13 cellular contexts compared by ENCODE assay signal in the genomic region with DNA sequence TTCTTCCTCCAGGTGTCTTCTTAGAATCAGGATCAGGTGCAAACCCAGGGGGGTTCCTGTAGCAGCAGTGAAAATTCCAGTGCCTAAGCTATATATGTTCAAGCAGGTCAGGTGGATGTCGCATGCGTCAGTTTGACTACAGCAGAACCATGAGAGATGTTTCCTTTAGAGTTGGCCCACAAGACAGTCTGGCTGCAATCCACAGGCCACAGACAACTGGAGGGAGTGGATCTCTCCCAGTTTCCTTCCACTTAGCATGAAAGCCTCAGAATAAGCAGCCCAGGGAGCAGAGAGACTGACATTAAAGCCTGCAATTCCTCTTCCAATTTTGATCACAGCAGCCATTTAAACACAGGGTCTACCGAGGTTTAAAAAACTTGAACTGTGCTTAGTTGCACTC. TPM values are rescaled to one million over a fixed set of nuclear protein-coding genes. Genes with fewer than 3 reads are reported as not detected.
DNase-seq lines count a peak whose midpoint lies in the region; ATAC-seq and TF ChIP-seq lines count a peak whose summit lies in the region.
"Had no signal": no experiment of that assay in that cellular context is flagged by ENCODE, and none has a peak within 500 bp of the region (broad histone marks: within the 10 kb centered on the region; RNA-seq: fewer than 3 reads in every experiment).

No MANE protein-coding gene starts in this region.

- H3K4me3 ChIP-seq in astrocyte of the spinal cord (ENCODE audit: low read depth, low read length), result no peak overlapping the region
- H3K4me3 ChIP-seq in right cardiac atrium (ENCODE audit: low read length), result peak overlapping the region; percentile 42
- H3K4me3 ChIP-seq in smooth muscle cell, result no peak overlapping the region
- H3K4me3 ChIP-seq: HAP-1 had no signal

- H4K20me1 ChIP-seq in smooth muscle cell (ENCODE audit: low read depth), result no peaks in the 10 kb centered on the region

- DNase-seq in GM04504 (ENCODE audit: low read depth) (peak; percentile 60), astrocyte of the spinal cord (ENCODE audit: low read depth, low spot score) (peak; percentile 54), right cardiac atrium (peak in 2 of 3 donors; percentile 27 to 59), smooth muscle cell (lab: John Stamatoyannopoulos, UW; ENCODE audit: unreplicated experiment) (no peak)
- no peak for DNase-seq in effector memory CD8-positive, alpha-beta T cell
- no peak for DNase-seq in stimulated activated CD8-positive, alpha-beta memory T cell treated with anti-CD3 and anti-CD28 coated beads, Interleukin-4, amount 100 ng/mL, for 48 hours
- no peak for DNase-seq in T-helper 2 cell treated with Interferon-gamma antibody and Interleukin-4, amounts not matched to agents 5 μg/mL and 100 μg/mL, for 36 hours (ENCODE audit: low spot score)
- DNase-seq: activated CD4-positive, CD25-positive, alpha-beta regulatory T cell; effector CD4-positive, alpha-beta T cell; stimulated activated CD4-positive, alpha-beta T cell treated with anti-CD3 and anti-CD28 coated beads, Interleukin-2, amount 100 ng/mL, for 24 hours had no signal

- H3K27me3 ChIP-seq in right cardiac atrium (ENCODE audit: control insufficient read depth, insufficient read depth), result no peaks in the 10 kb centered on the region
- H3K27me3 ChIP-seq in smooth muscle cell (ENCODE audit: low read depth), result no peaks in the 10 kb centered on the region

- H3K4me1 ChIP-seq in right cardiac atrium (ENCODE audit: control insufficient read depth, insufficient read depth, low read length), result peaks cover 6% of the 10 kb centered on the region
- peaks cover 20% of the 10 kb centered on the region for H3K4me1 ChIP-seq in smooth muscle cell (ENCODE audit: low read depth)
- H3K4me1 ChIP-seq: HAP-1 had no signal

- H3F3A ChIP-seq in smooth muscle cell (ENCODE audit: low read depth), result peaks cover 37% of the 10 kb centered on the region

- H3K9me3 ChIP-seq in right cardiac atrium (ENCODE audit: control insufficient read depth, low read length) (no peaks in the 10 kb centered on the region), smooth muscle cell (replicated peaks; ENCODE audit: low read depth) (no peaks in the 10 kb centered on the region)
- H3K9me3 ChIP-seq: HAP-1 had no signal

- no peak overlapping the region for H3K27ac ChIP-seq in right cardiac atrium (ENCODE audit: low read length)
- peak overlapping the region; percentile 91 for H3K27ac ChIP-seq in smooth muscle cell (ENCODE audit: low read depth)

- no peak overlapping the region for H3K9ac ChIP-seq in smooth muscle cell (ENCODE audit: low read depth)

- peaks cover 12 to 36% of the 10 kb centered on the region in 2 donors for H3K27me3 Mint-ChIP-seq in effector memory CD8-positive, alpha-beta T cell
- no peaks in the 10 kb centered on the region for H3K27me3 Mint-ChIP-seq in T-helper 2 cell treated with Interferon-gamma antibody and Interleukin-4, amounts not matched to agents 5 μg/mL and 100 μg/mL, for 36 hours (ENCODE audit: low read depth)

- in situ Hi-C loops in astrocyte of the spinal cord (cut with HindIII; ENCODE audit: low sequenced_read_pairs), result no loop called here

- no peak overlapping the region for H3K27ac Mint-ChIP-seq in effector memory CD8-positive, alpha-beta T cell
- H3K27ac Mint-ChIP-seq in T-helper 2 cell treated with Interferon-gamma antibody and Interleukin-4, amounts not matched to agents 5 μg/mL and 100 μg/mL, for 36 hours, result no peak overlapping the region

- H3K4me3 Mint-ChIP-seq in effector memory CD8-positive, alpha-beta T cell, result no peak overlapping the region
- no peak overlapping the region for H3K4me3 Mint-ChIP-seq in T-helper 2 cell treated with Interferon-gamma antibody and Interleukin-4, amounts not matched to agents 5 μg/mL and 100 μg/mL, for 36 hours

- H3K79me2 ChIP-seq in smooth muscle cell (ENCODE audit: low read depth), result peaks cover 32% of the 10 kb centered on the region

- 45% methylated on average over 3 of the region's 3 CpGs for WGBS in right cardiac atrium
- 80% methylated on average over 3 of the region's 3 CpGs for WGBS in smooth muscle cell (ENCODE audit: low lambda C conversion rate)

- no peak for ATAC-seq in right cardiac atrium
- no peak for ATAC-seq in effector memory CD8-positive, alpha-beta T cell (replicated peaks)
- no peak for ATAC-seq in HG03175 (IDR thresholded peaks at IDR 0.05; ENCODE audit: unreplicated experiment)
- ATAC-seq: left lobe of liver had no signal

- H3K36me3 Mint-ChIP-seq in effector memory CD8-positive, alpha-beta T cell (ENCODE audit: insufficient read depth), result no peaks in the 10 kb centered on the region
- no peaks in the 10 kb centered on the region for H3K36me3 Mint-ChIP-seq in T-helper 2 cell treated with Interferon-gamma antibody and Interleukin-4, amounts not matched to agents 5 μg/mL and 100 μg/mL, for 36 hours (ENCODE audit: low read depth)

- TF ChIP-seq CTCF in astrocyte of the spinal cord (IDR thresholded peaks at IDR 0.05; ENCODE audit: low read depth, low read length) (no peak), smooth muscle cell (IDR thresholded peaks at IDR 0.05; ENCODE audit: borderline replicate concordance, insufficient read depth, poor library complexity, severe bottlenecking) (no peak)

- H3K4me2 ChIP-seq in smooth muscle cell, result peak overlapping the region; percentile 80

- H2AFZ ChIP-seq in smooth muscle cell (ENCODE audit: low read depth), result peak overlapping the region; percentile 33

- no peaks in the 10 kb centered on the region for H3K36me3 ChIP-seq in smooth muscle cell (ENCODE audit: low read depth)
- H3K36me3 ChIP-seq: HAP-1 had no signal

- peaks cover 0 to 9% of the 10 kb centered on the region in 2 donors for H3K9me3 Mint-ChIP-seq in effector memory CD8-positive, alpha-beta T cell
- no peaks in the 10 kb centered on the region for H3K9me3 Mint-ChIP-seq in T-helper 2 cell treated with Interferon-gamma antibody and Interleukin-4, amounts not matched to agents 5 μg/mL and 100 μg/mL, for 36 hours

- intact Hi-C loops in right cardiac atrium (cut with DNase I), result no loop called here

- H3K4me1 Mint-ChIP-seq in effector memory CD8-positive, alpha-beta T cell (ENCODE audit: low read depth in 2 of 2), result no peaks in the 10 kb centered on the region
- no peaks in the 10 kb centered on the region for H3K4me1 Mint-ChIP-seq in T-helper 2 cell treated with Interferon-gamma antibody and Interleukin-4, amounts not matched to agents 5 μg/mL and 100 μg/mL, for 36 hours (ENCODE audit: low read depth)

RNA-seq across cellular contexts. Expression of a gene that starts 1.1 kb away (rescaled TPM):
- total RNA-seq in right cardiac atrium (1 to 10 TPM; 2.2 to 5.0 (median 3.4) TPM), smooth muscle cell (36.7 and 52.8 TPM in 2 replicates)
- polyA plus RNA-seq in right cardiac atrium (3.3 TPM), smooth muscle cell (39.6 and 67.5 TPM in 2 replicates)

Comparison
In these comparisons a context has a peak if more than half of its experiments do, and no peak if none do; other contexts are left out.
1. DNase-seq: peak in GM04504 (single experiment), astrocyte of the spinal cord (single experiment) and right cardiac atrium (2 of 3); none in smooth muscle cell (single experiment), effector memory CD8-positive, alpha-beta T cell (0 of 3), stimulated activated CD8-positive, alpha-beta memory T cell treated with anti-CD3 and anti-CD28 coated beads, Interleukin-4, amount 100 ng/mL, for 48 hours (single experiment) and T-helper 2 cell treated with Interferon-gamma antibody and Interleukin-4, amounts not matched to agents 5 μg/mL and 100 μg/mL, for 36 hours (single experiment).